In the genomic region with DNA sequence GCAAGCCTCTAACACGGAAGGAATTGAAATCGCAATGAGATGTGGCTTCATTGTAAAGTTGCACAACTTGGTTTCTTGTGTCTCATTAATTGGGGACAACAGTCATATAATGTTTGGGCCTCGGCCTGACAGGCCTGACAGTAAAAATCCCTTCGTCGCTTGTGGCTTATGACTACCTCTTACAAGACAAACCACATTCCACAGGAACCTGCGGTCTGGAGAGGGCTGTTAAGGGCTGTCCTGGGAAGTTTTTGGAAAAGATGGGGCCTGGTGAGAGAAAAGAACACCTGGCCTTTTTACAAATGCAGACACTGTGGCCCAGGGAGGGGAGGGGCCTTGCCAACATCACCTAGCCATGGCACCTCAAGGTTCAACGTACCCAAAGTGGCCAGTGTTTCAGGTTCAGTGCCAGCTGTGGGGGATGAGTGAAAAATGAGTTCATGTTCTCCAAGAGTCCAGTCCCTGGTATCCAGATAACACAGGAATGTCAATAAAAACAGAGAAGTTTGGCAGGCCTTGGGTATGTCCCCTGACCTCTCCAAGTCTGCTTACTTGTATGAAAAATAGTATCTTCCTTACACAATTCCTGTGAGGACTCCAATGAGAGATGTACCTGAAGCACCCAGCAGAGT, we compare ENCODE assay signal across 8 cellular contexts. TPM values are rescaled to one million over a fixed set of nuclear protein-coding genes. Genes with fewer than 3 reads are reported as not detected.
A peak's percentile ranks its signal among the peaks of the same experiment; 100 is the strongest.
DNase-seq lines count a peak whose midpoint lies in the region; ATAC-seq, FAIRE-seq and TF ChIP-seq lines count a peak whose summit lies in the region.

No MANE protein-coding gene starts in this region.

- peaks cover 85% of the 10 kb centered on the region for H3K79me2 ChIP-seq in HCT116 (ENCODE audit: insufficient read depth, low read length)

- no peak; the same call in 1 of the 2 replicates for TF ChIP-seq RAD21 in HCT116 (IDR thresholded peaks at IDR 0.05; ENCODE audit: low read depth)

- RAD21 ChIA-PET in HCT116 (lab: Charles Lee; ENCODE audit: low non-redundant PET in 1 of 2, low total read pairs in 2 of 2, uncharacterized antibody in 2 of 2, unreplicated experiment in 2 of 2) = interaction anchor here (1.1 to 1.4 kb wide), 2 partner anchors 11 to 133 kb away, joined by 3 to 5 read pairs; no protein-coding TSS in a partner anchor

- H3K9me2 ChIP-seq in HCT116 (ENCODE audit: insufficient read depth) = no peaks in the 10 kb centered on the region

- intact Hi-C loops in HCT116 (cut with micrococcal nuclease) (no loop called here), left ventricle myocardium inferior (cut with micrococcal nuclease) (no loop called here), lower leg skin (cut with DNase I; ENCODE audit: low total_unique reads) (no loop called here)

- H3K27me3 ChIP-seq in HCT116 (ENCODE audit: insufficient read depth, low read length) = no peaks in the 10 kb centered on the region
- H3K27me3 ChIP-seq in left ventricle myocardium inferior (ENCODE audit: low read depth) = no peaks in the 10 kb centered on the region
- no peaks in the 10 kb centered on the region for H3K27me3 ChIP-seq in skeletal muscle satellite cell (ENCODE audit: control insufficient read depth, insufficient read depth, low read length)

- H3K36me3 ChIP-seq in HCT116 (ENCODE audit: control insufficient read depth in 1 of 2, insufficient read depth in 2 of 2, low read length in 2 of 2) (no peaks in the 10 kb centered on the region; a peak in 1 of 4 replicates), left ventricle myocardium inferior (no peaks in the 10 kb centered on the region), skeletal muscle satellite cell (ENCODE audit: insufficient read depth, low read length) (no peaks in the 10 kb centered on the region)

- ATAC-seq in HCT116 = peak; percentile 78
- no peak for ATAC-seq in T-cell (replicated peaks in 1 of 4)
- no peak for ATAC-seq in GM19463 (IDR thresholded peaks at IDR 0.05; ENCODE audit: unreplicated experiment)

- no peaks in the 10 kb centered on the region for H3K36me3 Mint-ChIP-seq in T-cell

- peak overlapping the region in 1 of 2 experiments; percentile 44; a peak in 2 of 4 replicates for H3K4me3 ChIP-seq in HCT116 (replicated peaks in 1 of 2; ENCODE audit: low read depth in 1 of 2, low read length in 2 of 2)
- no peak overlapping the region for H3K4me3 ChIP-seq in left ventricle myocardium inferior
- H3K4me3 ChIP-seq in skeletal muscle satellite cell (ENCODE audit: low read length) = peak overlapping the region; percentile 59
- H3K4me3 ChIP-seq in lower leg skin (ENCODE audit: low read depth, poor library complexity, severe bottlenecking) = no peak overlapping the region

- no peaks in the 10 kb centered on the region; the same call in 1 of the 2 replicates for H4K20me1 ChIP-seq in HCT116 (ENCODE audit: insufficient read depth)

- TF ChIP-seq POLR2A in HCT116 (IDR thresholded peaks at IDR 0.05; ENCODE audit: borderline replicate concordance, extremely low read depth, insufficient read depth, insufficient read length) = no peak
- no peak for TF ChIP-seq POLR2A in lower leg skin (IDR thresholded peaks at IDR 0.05)

- no peak overlapping the region for H2AFZ ChIP-seq in HCT116 (ENCODE audit: low read depth, low read length, poor library complexity, severe bottlenecking)

- DNase-seq in HCT116 (ENCODE audit: low read depth, low spot score) = peak; percentile 77
- no peak for DNase-seq in left ventricle myocardium inferior
- no peak for DNase-seq in T-cell
- no peak for DNase-seq in lower leg skin (ENCODE audit: low spot score in 2 of 2)
- DNase-seq in GM19239 (ENCODE audit: insufficient read length, low spot score) = no peak

- H3K27ac ChIP-seq in HCT116 (ENCODE audit: low read depth, low read length) (peak overlapping the region; percentile 83), VCaP (peak overlapping the region; percentile 98), left ventricle myocardium inferior (replicated peaks) (peak overlapping the region; percentile 89)

- POLR2A ChIA-PET in HCT116 (lab: Charles Lee) = interaction anchor here (1.2 to 2.0 kb wide), 3 partner anchors 10 to 22 kb away, joined by 3 to 5 read pairs (median 3); partner anchors contain the start of gene SHB
- POLR2A ChIA-PET in T-cell (lab: Charles Lee) = no interaction called here

- H3K9me3 ChIP-seq in HCT116 (ENCODE audit: control insufficient read depth in 1 of 2, insufficient read depth in 1 of 2, low read depth in 1 of 2, low read length in 2 of 2) = no peaks in the 10 kb centered on the region
- H3K9me3 ChIP-seq in left ventricle myocardium inferior (replicated peaks) = no peaks in the 10 kb centered on the region
- no peaks in the 10 kb centered on the region for H3K9me3 ChIP-seq in skeletal muscle satellite cell (replicated peaks; ENCODE audit: low read length)

- no peak overlapping the region for H3K4me3 Mint-ChIP-seq in T-cell

- CTCF ChIA-PET in HCT116 (lab: Charles Lee) (no interaction called here), T-cell (lab: Charles Lee) (no interaction called here)

- peaks cover 7 to 10% (median 10%) of the 10 kb centered on the region in 3 donors for H3K4me1 Mint-ChIP-seq in T-cell

- peaks cover 42 to 81% of the 10 kb centered on the region in 2 experiments for H3K4me1 ChIP-seq in HCT116 (ENCODE audit: control insufficient read depth in 1 of 2, insufficient read depth in 2 of 2, low read length in 2 of 2)
- peaks cover 81% of the 10 kb centered on the region for H3K4me1 ChIP-seq in left ventricle myocardium inferior
- H3K4me1 ChIP-seq in skeletal muscle satellite cell (ENCODE audit: control insufficient read depth, insufficient read depth, low read length) = peaks cover 31% of the 10 kb centered on the region

- H3K27ac Mint-ChIP-seq in T-cell = no peak overlapping the region

- no peak for TF ChIP-seq CTCF in HCT116 (IDR thresholded peaks at IDR 0.05 in 2 of 3, conservative IDR thresholded peaks at IDR 0.05 in 1 of 3; ENCODE audit: borderline replicate concordance in 1 of 3, insufficient read depth in 1 of 3, low read depth in 2 of 3, low read length in 2 of 3)
- TF ChIP-seq CTCF in VCaP (conservative IDR thresholded peaks at IDR 0.05) = no peak
- no peak for TF ChIP-seq CTCF in left ventricle myocardium inferior (IDR thresholded peaks at IDR 0.05; ENCODE audit: borderline replicate concordance)
- no peak for TF ChIP-seq CTCF in lower leg skin (IDR thresholded peaks at IDR 0.05)

- no TSS peak for BruUV-seq in HCT116 (replicated peaks; lab: Mats Ljungman, UMichigan)

- no peak for FAIRE-seq in GM19239 (lab: Jason Lieb, UNC)

- H3K9ac ChIP-seq in HCT116 (ENCODE audit: low read length) (peak overlapping the region; percentile 57), skeletal muscle satellite cell (ENCODE audit: low read depth, low read length) (peak overlapping the region; percentile 69)

- peak overlapping the region; percentile 79 for H3K4me2 ChIP-seq in HCT116 (ENCODE audit: low read length)
- peak overlapping the region; percentile 76 for H3K4me2 ChIP-seq in skeletal muscle satellite cell (ENCODE audit: low read length)

- WGBS in lower leg skin, 2 donors = 71 to 81% methylated on average over 7 of the region's 7 CpGs

- no peaks in the 10 kb centered on the region for H3K27me3 Mint-ChIP-seq in T-cell

- H3K9me3 Mint-ChIP-seq in T-cell = no peaks in the 10 kb centered on the region

TF ChIP-seq in HCT116, 20 proteins besides CTCF, POLR2A, EP300 and RAD21 (continues in another document):
- no peak for TF ChIP-seq ATF3 (IDR thresholded peaks at IDR 0.05)
- no peak for TF ChIP-seq ELF1 (IDR thresholded peaks at IDR 0.05; ENCODE audit: borderline replicate concordance, low read depth)
- TF ChIP-seq ZFX (IDR thresholded peaks at IDR 0.05) = no peak
- TF ChIP-seq YY1 (IDR thresholded peaks at IDR 0.05; ENCODE audit: extremely low read depth, insufficient replicate concordance, low read depth, low read length) = peak; percentile 17
- peak; percentile 85 for TF ChIP-seq SP1 (IDR thresholded peaks at IDR 0.05; ENCODE audit: low read depth)
- no peak for TF ChIP-seq REST (IDR thresholded peaks at IDR 0.05; ENCODE audit: low read depth)
- TF ChIP-seq SRF (IDR thresholded peaks at IDR 0.05; ENCODE audit: low read depth) = no peak
- TF ChIP-seq SIN3A (IDR thresholded peaks at IDR 0.05; ENCODE audit: low read depth) = peak; percentile 71; the same call in 1 of the 2 replicates
- peak; percentile 21; the same call in 1 of the 2 replicates for TF ChIP-seq POLR2AphosphoS5 (IDR thresholded peaks at IDR 0.05; ENCODE audit: low read depth, low read length)
- TF ChIP-seq ZNF274 (IDR thresholded peaks at IDR 0.05; ENCODE audit: low read depth, low read length) = no peak
- TF ChIP-seq EGR1 (IDR thresholded peaks at IDR 0.05; ENCODE audit: low read depth) = no peak

RNA-seq across cellular contexts. Expression of gene SHB, which starts 22.2 kb away (rescaled TPM):
- 28.7 TPM for total RNA-seq in HCT116 (2021; ENCODE audit: unreplicated experiment)
- 27.3 and 30.7 TPM in 2 replicates for polyA plus RNA-seq in HCT116 (2012)
- 19.4 TPM for total RNA-seq in left ventricle myocardium inferior
- total RNA-seq in skeletal muscle satellite cell (2012; rRNA removed) = 12.7 and 22.7 TPM in 2 replicates
- 1 to 10 TPM; 1.2 to 1.5 (median 1.3) TPM for total RNA-seq in T-cell
- 10 to 100 TPM; 27.6 to 42.6 (median 34.5) TPM for total RNA-seq in lower leg skin
